22 cellular contexts compared by ENCODE assay signal in genomic region chr1:110945626-110946025, GRCh38. TPM values are rescaled to one million over a fixed set of nuclear protein-coding genes. Genes with fewer than 3 reads are reported as not detected.
A peak's percentile ranks its signal among the peaks of the same experiment; 100 is the strongest.
DNase-seq lines count a peak whose midpoint lies in the region; ATAC-seq, FAIRE-seq and TF ChIP-seq lines count a peak whose summit lies in the region.
"Had no signal": no experiment of that assay in that cellular context is flagged by ENCODE, and none has a peak within 500 bp of the region (broad histone marks: within the 10 kb centered on the region; RNA-seq: fewer than 3 reads in every experiment).

No MANE protein-coding gene starts in this region.

- H3K4me3 ChIP-seq in bronchial epithelial cell (ENCODE audit: low read depth, low read length) (no peak overlapping the region), ascending aorta (no peak overlapping the region), vagina (no peak overlapping the region), pancreas (no peak overlapping the region)
- H3K4me3 ChIP-seq: MG63 had no signal

- FAIRE-seq in bronchial epithelial cell (lab: Jason Lieb, UNC) = no peak
- FAIRE-seq in pancreas (lab: Jason Lieb, UNC) = no peak
- FAIRE-seq: D721Med, H1 had no signal

- H3K27me3 ChIP-seq in bronchial epithelial cell (ENCODE audit: control insufficient read depth, insufficient read depth, low read length) = no peaks in the 10 kb centered on the region
- no peaks in the 10 kb centered on the region for H3K27me3 ChIP-seq in ascending aorta
- no peaks in the 10 kb centered on the region for H3K27me3 ChIP-seq in vagina
- no peaks in the 10 kb centered on the region for H3K27me3 ChIP-seq in pancreas
- H3K27me3 ChIP-seq: MG63 had no signal

- DNase-seq in NOMO-1 (lab: John Stamatoyannopoulos, UW; ENCODE audit: unreplicated experiment in 2 of 2) (peak; percentile 38 to 78), NOMO-1 treated with dmso at 0.1 percent for 144 hours (lab: John Stamatoyannopoulos, UW; ENCODE audit: unreplicated experiment) (no peak), NOMO-1 treated with DMSO at 0.1 percent for 48 hours (lab: John Stamatoyannopoulos, UW; ENCODE audit: unreplicated experiment) (peak; percentile 76), bronchial epithelial cell (ENCODE audit: low read depth) (peak; percentile 53), ascending aorta (ENCODE audit: low spot score in 2 of 2) (no peak), vagina (ENCODE audit: extremely low spot score in 2 of 2) (no peak), pancreas (no peak)
- DNase-seq: AML-193, DMS79, HFFc6, MG63, NCI-H1417, NCI-H187, NCI-H345, NCI-H524 treated with DMSO at 0.1 percent for 48 hours, SHP77, SK-N-SH had no signal

- H3K9me3 ChIP-seq in ascending aorta (peaks cover 0 to 50% of the 10 kb centered on the region in 2 donors), vagina (no peaks in the 10 kb centered on the region), pancreas (no peaks in the 10 kb centered on the region)
- H3K9me3 ChIP-seq: SK-N-SH had no signal

- H3K27ac ChIP-seq in ascending aorta (no peak overlapping the region), vagina (no peak overlapping the region), pancreas (no peak overlapping the region)
- H3K27ac ChIP-seq: 22Rv1, C4-2B had no signal

- ATAC-seq in GM21576 (IDR thresholded peaks at IDR 0.05; ENCODE audit: unreplicated experiment) (no peak), pancreas (no peak)

- H3K36me3 ChIP-seq in bronchial epithelial cell (ENCODE audit: control insufficient read depth, insufficient read depth, low read length) (no peaks in the 10 kb centered on the region), ascending aorta (peaks cover 18 to 34% of the 10 kb centered on the region in 2 donors), vagina (peaks cover 0 to 18% of the 10 kb centered on the region in 2 donors), pancreas (peaks cover 0 to 7% (median 0%) of the 10 kb centered on the region in 3 donors)

- 97 to 98% methylated on average over 2 of the region's 2 CpGs for WGBS in pancreas, 2 donors

- H3K4me1 ChIP-seq in ascending aorta (no peaks in the 10 kb centered on the region), vagina (no peaks in the 10 kb centered on the region), pancreas (no peaks in the 10 kb centered on the region)

- no peak for TF ChIP-seq POLR2A in vagina (IDR thresholded peaks at IDR 0.05)

- intact Hi-C loops in ascending aorta (cut with DNase I) = no loop called here
- intact Hi-C loops in vagina (cut with DNase I) = no loop called here
- intact Hi-C loops in pancreas (cut with DNase I) = no loop called here

- TF ChIP-seq CTCF in bronchial epithelial cell (IDR thresholded peaks at IDR 0.05; ENCODE audit: insufficient read depth, low read length, severe bottlenecking) (no peak), ascending aorta (IDR thresholded peaks at IDR 0.05) (no peak), vagina (IDR thresholded peaks at IDR 0.05) (no peak), pancreas (IDR thresholded peaks at IDR 0.05) (no peak)

RNA-seq across cellular contexts. Expression of gene LRIF1, which starts 18.1 kb away (rescaled TPM):
- total RNA-seq in bronchial epithelial cell (12.1 and 14.1 TPM in 2 replicates), ascending aorta (3.5 TPM), vagina (6.9 TPM), pancreas (1 to 10 TPM; 1.9 to 4.4 (median 3.0) TPM)
- 1 to 10 TPM; 3.0 to 5.4 TPM for polyA plus RNA-seq in pancreas

Comparison
In these comparisons a context has a peak if more than half of its experiments do, and no peak if none do; other contexts are left out.
1. DNase-seq: peak in NOMO-1 (2 of 2), NOMO-1 treated with DMSO at 0.1 percent for 48 hours (single experiment) and bronchial epithelial cell (single experiment); none in NOMO-1 treated with dmso at 0.1 percent for 144 hours (single experiment), ascending aorta (0 of 2), vagina (0 of 2) and pancreas (0 of 6).